11 cellular contexts compared by ENCODE assay signal in the genomic region with DNA sequence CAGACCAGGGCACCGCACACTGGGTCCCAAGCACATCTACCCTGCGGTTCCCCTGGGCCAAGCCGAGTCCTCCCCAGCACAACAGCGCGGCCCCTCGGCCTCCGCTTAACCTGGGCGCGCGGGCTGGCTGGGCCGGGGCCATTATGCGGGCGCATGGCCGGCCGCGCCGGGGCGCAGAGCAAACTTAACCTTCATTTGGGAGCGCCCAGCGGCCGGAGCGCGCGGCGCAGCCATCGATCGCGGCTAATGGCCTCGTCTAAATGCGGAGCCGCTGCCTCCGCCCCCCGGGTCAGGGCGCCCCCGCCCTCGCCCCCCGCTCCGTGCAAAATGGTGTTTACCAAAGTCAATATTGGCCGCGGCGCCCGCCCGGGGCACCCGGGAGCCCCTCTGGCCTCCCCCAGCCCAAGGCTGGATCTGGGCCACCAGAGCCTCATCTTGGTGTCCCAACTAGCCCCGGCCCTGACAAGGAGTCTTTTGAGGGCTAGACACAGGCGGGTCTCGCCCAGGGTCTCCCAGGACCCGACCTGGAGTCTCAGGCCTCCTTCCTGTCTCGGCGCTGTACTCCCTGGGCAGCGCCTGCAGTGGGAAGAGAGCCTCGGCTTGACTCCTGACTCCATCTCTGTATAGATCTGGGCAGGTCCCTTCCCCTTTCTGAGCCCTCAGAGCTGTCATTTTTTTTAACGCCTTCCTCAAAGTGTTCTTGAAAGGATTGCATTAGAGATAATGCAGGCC.
DNase-seq lines count a peak whose midpoint lies in the region; ATAC-seq and TF ChIP-seq lines count a peak whose summit lies in the region.
"Had no signal": no experiment of that assay in that cellular context is flagged by ENCODE, and none has a peak within 500 bp of the region (broad histone marks: within the 10 kb centered on the region; RNA-seq: fewer than 3 reads in every experiment).

No MANE protein-coding gene starts in this region.

- H3K4me3 Mint-ChIP-seq in neural progenitor cell = peak overlapping the region; percentile 69
- H3K4me3 Mint-ChIP-seq in activated T-helper 2 cell treated with anti-CD3 and anti-CD28 coated beads, Interferon-gamma antibody, Interleukin-2, Interleukin-4, amounts not matched to agents 10 μg/mL and 5 μg/mL and 100 μg/mL, durations not matched to agents 14 hours and 24 hours and 36 hours (ENCODE audit: low read depth) = no peak overlapping the region

- H3K9me3 Mint-ChIP-seq in neural progenitor cell = no peaks in the 10 kb centered on the region
- H3K9me3 Mint-ChIP-seq in activated T-helper 2 cell treated with anti-CD3 and anti-CD28 coated beads, Interferon-gamma antibody, Interleukin-2, Interleukin-4, amounts not matched to agents 10 μg/mL and 5 μg/mL and 100 μg/mL, durations not matched to agents 14 hours and 24 hours and 36 hours = no peaks in the 10 kb centered on the region
- H3K9me3 Mint-ChIP-seq: immature natural killer cell; stimulated activated effector memory CD8-positive, alpha-beta T cell treated with anti-CD3 and anti-CD28 coated beads, Interleukin-12 subunit alpha, Interleukin-12 subunit beta, amount 100 ng/mL, for 72 hours had no signal

- peaks cover 83% of the 10 kb centered on the region for H3K27me3 ChIP-seq in neural progenitor cell

- peaks cover 10% of the 10 kb centered on the region for H3K4me1 Mint-ChIP-seq in neural progenitor cell
- H3K4me1 Mint-ChIP-seq in activated T-helper 2 cell treated with anti-CD3 and anti-CD28 coated beads, Interferon-gamma antibody, Interleukin-2, Interleukin-4, amounts not matched to agents 10 μg/mL and 5 μg/mL and 100 μg/mL, durations not matched to agents 14 hours and 24 hours and 36 hours (ENCODE audit: low read depth) = peaks cover 6% of the 10 kb centered on the region

- H3K4me1 ChIP-seq in neural progenitor cell = peaks cover 8% of the 10 kb centered on the region

- H3K79me2 ChIP-seq in neural progenitor cell (ENCODE audit: low read depth) = no peaks in the 10 kb centered on the region

- intact Hi-C loops in activated T-helper 2 cell treated with anti-CD3 and anti-CD28 coated beads, Interferon-gamma antibody, Interleukin-2, Interleukin-4, amounts not matched to agents 10 μg/mL and 5 μg/mL and 100 μg/mL, durations not matched to agents 14 hours and 24 hours and 36 hours (cut with micrococcal nuclease) = no loop called here

- H2AFZ ChIP-seq in neural progenitor cell (replicated peaks) = no peak overlapping the region

- ATAC-seq in GM21619 (IDR thresholded peaks at IDR 0.05; ENCODE audit: unreplicated experiment) (no peak), GM18517 (IDR thresholded peaks at IDR 0.05; ENCODE audit: unreplicated experiment) (no peak)

- H3K9me3 ChIP-seq in neural progenitor cell (ENCODE audit: low read depth) = no peaks in the 10 kb centered on the region

- TF ChIP-seq CTCF in GM13977 (IDR thresholded peaks at IDR 0.05; ENCODE audit: extremely low read depth, insufficient read depth, missing control alignments) = no peak
- peak; percentile 6 for TF ChIP-seq CTCF in epithelial cell of proximal tubule (conservative IDR thresholded peaks at IDR 0.05; ENCODE audit: low read depth, low read length)
- TF ChIP-seq CTCF in neural progenitor cell (IDR thresholded peaks at IDR 0.05) = peak; percentile 40

- H3K9ac ChIP-seq in neural progenitor cell = no peak overlapping the region

- H3K27ac ChIP-seq in neural progenitor cell = no peak overlapping the region
- H3K27ac ChIP-seq: skin epidermis had no signal

- H4K20me1 ChIP-seq in neural progenitor cell (ENCODE audit: low read depth) = peaks cover 15% of the 10 kb centered on the region

- in situ Hi-C loops in GM13977 (cut with MboI; ENCODE audit: low pct_unique_long_range_greater_than_20kb, low sequenced_read_pairs, unreplicated experiment) = loop anchor here (25.0 kb wide), 1 partner anchor 538 kb away; the partner anchor contains the start of gene PDZK1IP1

- no peak overlapping the region for H3K4me3 ChIP-seq in epithelial cell of proximal tubule (ENCODE audit: low read depth, low read length)
- H3K4me3 ChIP-seq in neural progenitor cell = peak overlapping the region; percentile 36

- no peaks in the 10 kb centered on the region for H3K36me3 Mint-ChIP-seq in neural progenitor cell
- H3K36me3 Mint-ChIP-seq in activated T-helper 2 cell treated with anti-CD3 and anti-CD28 coated beads, Interferon-gamma antibody, Interleukin-2, Interleukin-4, amounts not matched to agents 10 μg/mL and 5 μg/mL and 100 μg/mL, durations not matched to agents 14 hours and 24 hours and 36 hours (ENCODE audit: low read depth) = no peaks in the 10 kb centered on the region
- H3K36me3 Mint-ChIP-seq: immature natural killer cell; stimulated activated effector memory CD8-positive, alpha-beta T cell treated with anti-CD3 and anti-CD28 coated beads, Interleukin-12 subunit alpha, Interleukin-12 subunit beta, amount 100 ng/mL, for 72 hours had no signal

- peaks cover 9% of the 10 kb centered on the region for H3F3A ChIP-seq in neural progenitor cell (ENCODE audit: low read depth)

- H3K4me2 ChIP-seq in neural progenitor cell = peak overlapping the region; percentile 79

- H3K27me3 Mint-ChIP-seq in neural progenitor cell (ENCODE audit: insufficient read depth, low read depth) = peaks cover 56% of the 10 kb centered on the region
- H3K27me3 Mint-ChIP-seq in activated T-helper 2 cell treated with anti-CD3 and anti-CD28 coated beads, Interferon-gamma antibody, Interleukin-2, Interleukin-4, amounts not matched to agents 10 μg/mL and 5 μg/mL and 100 μg/mL, durations not matched to agents 14 hours and 24 hours and 36 hours (ENCODE audit: low read depth) = peaks cover 40% of the 10 kb centered on the region

- H3K27ac Mint-ChIP-seq in neural progenitor cell = no peak overlapping the region
- no peak overlapping the region for H3K27ac Mint-ChIP-seq in activated T-helper 2 cell treated with anti-CD3 and anti-CD28 coated beads, Interferon-gamma antibody, Interleukin-2, Interleukin-4, amounts not matched to agents 10 μg/mL and 5 μg/mL and 100 μg/mL, durations not matched to agents 14 hours and 24 hours and 36 hours
- H3K27ac Mint-ChIP-seq: immature natural killer cell; stimulated activated effector memory CD8-positive, alpha-beta T cell treated with anti-CD3 and anti-CD28 coated beads, Interleukin-12 subunit alpha, Interleukin-12 subunit beta, amount 100 ng/mL, for 72 hours had no signal

- no peaks in the 10 kb centered on the region for H3K36me3 ChIP-seq in neural progenitor cell

- peak; percentile 23 for DNase-seq in GM13977 (ENCODE audit: low spot score)
- DNase-seq in NOMO-1 (lab: John Stamatoyannopoulos, UW; ENCODE audit: unreplicated experiment in 2 of 2) = peak; percentile 15 to 37
- no peak for DNase-seq in epithelial cell of proximal tubule (ENCODE audit: low read depth)
- peak; percentile 64 for DNase-seq in neural progenitor cell (ENCODE audit: low spot score)
- DNase-seq in GOT3 (lab: John Stamatoyannopoulos, UW) = no peak
- no peak for DNase-seq in activated T-helper 2 cell treated with anti-CD3 and anti-CD28 coated beads, Interferon-gamma antibody, Interleukin-2, Interleukin-4, amounts not matched to agents 10 μg/mL and 5 μg/mL and 100 μg/mL, durations not matched to agents 14 hours and 24 hours and 36 hours (ENCODE audit: low spot score)
- DNase-seq: immature natural killer cell had no signal

Comparison
In these comparisons a context has a peak if more than half of its experiments do, and no peak if none do; other contexts are left out.
1. DNase-seq: peak in GM13977 (single experiment), NOMO-1 (2 of 2) and neural progenitor cell (single experiment); none in epithelial cell of proximal tubule (single experiment), GOT3 (single experiment) and activated T-helper 2 cell treated with anti-CD3 and anti-CD28 coated beads, Interferon-gamma antibody, Interleukin-2, Interleukin-4, amounts not matched to agents 10 μg/mL and 5 μg/mL and 100 μg/mL, durations not matched to agents 14 hours and 24 hours and 36 hours (single experiment).